In the genomic region with DNA sequence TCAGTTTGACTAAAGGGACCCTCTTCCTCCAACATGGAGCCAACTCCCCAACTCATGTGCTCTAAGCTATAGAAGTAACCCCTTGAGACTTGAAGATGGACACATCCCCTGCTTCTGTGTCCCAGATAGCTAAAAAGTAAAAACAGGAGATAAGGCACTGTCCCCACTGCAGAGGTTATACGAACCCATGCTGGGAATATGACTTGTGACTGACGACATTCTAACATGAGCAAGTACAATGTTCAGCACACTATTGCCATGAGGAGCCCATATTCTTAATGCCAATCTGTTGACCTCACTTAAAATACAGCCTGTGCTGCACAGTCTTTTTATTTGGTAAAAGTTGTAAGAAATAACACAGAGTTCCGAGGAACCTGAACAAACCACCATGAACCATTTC, we compare ENCODE assay signal across 1 cellular context.
TF ChIP-seq lines count a peak whose summit lies in the region.

No MANE protein-coding gene starts in this region.

TF ChIP-seq in K562, 482 proteins besides CTCF, POLR2A, EP300 and RAD21 (continued from another document):
- TF ChIP-seq, protein P1, sequence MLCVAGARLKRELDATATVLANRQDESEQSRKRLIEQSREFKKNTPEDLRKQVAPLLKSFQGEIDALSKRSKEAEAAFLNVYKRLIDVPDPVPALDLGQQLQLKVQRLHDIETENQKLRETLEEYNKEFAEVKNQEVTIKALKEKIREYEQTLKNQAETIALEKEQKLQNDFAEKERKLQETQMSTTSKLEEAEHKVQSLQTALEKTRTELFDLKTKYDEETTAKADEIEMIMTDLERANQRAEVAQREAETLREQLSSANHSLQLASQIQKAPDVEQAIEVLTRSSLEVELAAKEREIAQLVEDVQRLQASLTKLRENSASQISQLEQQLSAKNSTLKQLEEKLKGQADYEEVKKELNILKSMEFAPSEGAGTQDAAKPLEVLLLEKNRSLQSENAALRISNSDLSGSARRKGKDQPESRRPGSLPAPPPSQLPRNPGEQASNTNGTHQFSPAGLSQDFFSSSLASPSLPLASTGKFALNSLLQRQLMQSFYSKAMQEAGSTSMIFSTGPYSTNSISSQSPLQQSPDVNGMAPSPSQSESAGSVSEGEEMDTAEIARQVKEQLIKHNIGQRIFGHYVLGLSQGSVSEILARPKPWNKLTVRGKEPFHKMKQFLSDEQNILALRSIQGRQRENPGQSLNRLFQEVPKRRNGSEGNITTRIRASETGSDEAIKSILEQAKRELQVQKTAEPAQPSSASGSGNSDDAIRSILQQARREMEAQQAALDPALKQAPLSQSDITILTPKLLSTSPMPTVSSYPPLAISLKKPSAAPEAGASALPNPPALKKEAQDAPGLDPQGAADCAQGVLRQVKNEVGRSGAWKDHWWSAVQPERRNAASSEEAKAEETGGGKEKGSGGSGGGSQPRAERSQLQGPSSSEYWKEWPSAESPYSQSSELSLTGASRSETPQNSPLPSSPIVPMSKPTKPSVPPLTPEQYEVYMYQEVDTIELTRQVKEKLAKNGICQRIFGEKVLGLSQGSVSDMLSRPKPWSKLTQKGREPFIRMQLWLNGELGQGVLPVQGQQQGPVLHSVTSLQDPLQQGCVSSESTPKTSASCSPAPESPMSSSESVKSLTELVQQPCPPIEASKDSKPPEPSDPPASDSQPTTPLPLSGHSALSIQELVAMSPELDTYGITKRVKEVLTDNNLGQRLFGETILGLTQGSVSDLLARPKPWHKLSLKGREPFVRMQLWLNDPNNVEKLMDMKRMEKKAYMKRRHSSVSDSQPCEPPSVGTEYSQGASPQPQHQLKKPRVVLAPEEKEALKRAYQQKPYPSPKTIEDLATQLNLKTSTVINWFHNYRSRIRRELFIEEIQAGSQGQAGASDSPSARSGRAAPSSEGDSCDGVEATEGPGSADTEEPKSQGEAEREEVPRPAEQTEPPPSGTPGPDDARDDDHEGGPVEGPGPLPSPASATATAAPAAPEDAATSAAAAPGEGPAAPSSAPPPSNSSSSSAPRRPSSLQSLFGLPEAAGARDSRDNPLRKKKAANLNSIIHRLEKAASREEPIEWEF (CRISPR knock-in tag; IDR thresholded peaks at IDR 0.05): no peak
- TF ChIP-seq SMAD4 (CRISPR knock-in tag; conservative IDR thresholded peaks at IDR 0.05): 0 out of 2 replicates have a peak, but pooled peaks have one; percentile 13
- TF ChIP-seq CXXC5 (CRISPR knock-in tag; IDR thresholded peaks at IDR 0.05): 0 out of 2 replicates have a peak, but pooled peaks have one; percentile 13
- no peak for TF ChIP-seq NR4A1 (CRISPR knock-in tag; IDR thresholded peaks at IDR 0.05)
- peak; percentile 44; the same call in 1 of the 2 replicates for TF ChIP-seq NR4A1 (tag; IDR thresholded peaks at IDR 0.05)
- TF ChIP-seq TCF3 (CRISPR knock-in tag; IDR thresholded peaks at IDR 0.05): 0 out of 2 replicates have a peak, but pooled peaks have one; percentile 13
- TF ChIP-seq, protein P2, sequence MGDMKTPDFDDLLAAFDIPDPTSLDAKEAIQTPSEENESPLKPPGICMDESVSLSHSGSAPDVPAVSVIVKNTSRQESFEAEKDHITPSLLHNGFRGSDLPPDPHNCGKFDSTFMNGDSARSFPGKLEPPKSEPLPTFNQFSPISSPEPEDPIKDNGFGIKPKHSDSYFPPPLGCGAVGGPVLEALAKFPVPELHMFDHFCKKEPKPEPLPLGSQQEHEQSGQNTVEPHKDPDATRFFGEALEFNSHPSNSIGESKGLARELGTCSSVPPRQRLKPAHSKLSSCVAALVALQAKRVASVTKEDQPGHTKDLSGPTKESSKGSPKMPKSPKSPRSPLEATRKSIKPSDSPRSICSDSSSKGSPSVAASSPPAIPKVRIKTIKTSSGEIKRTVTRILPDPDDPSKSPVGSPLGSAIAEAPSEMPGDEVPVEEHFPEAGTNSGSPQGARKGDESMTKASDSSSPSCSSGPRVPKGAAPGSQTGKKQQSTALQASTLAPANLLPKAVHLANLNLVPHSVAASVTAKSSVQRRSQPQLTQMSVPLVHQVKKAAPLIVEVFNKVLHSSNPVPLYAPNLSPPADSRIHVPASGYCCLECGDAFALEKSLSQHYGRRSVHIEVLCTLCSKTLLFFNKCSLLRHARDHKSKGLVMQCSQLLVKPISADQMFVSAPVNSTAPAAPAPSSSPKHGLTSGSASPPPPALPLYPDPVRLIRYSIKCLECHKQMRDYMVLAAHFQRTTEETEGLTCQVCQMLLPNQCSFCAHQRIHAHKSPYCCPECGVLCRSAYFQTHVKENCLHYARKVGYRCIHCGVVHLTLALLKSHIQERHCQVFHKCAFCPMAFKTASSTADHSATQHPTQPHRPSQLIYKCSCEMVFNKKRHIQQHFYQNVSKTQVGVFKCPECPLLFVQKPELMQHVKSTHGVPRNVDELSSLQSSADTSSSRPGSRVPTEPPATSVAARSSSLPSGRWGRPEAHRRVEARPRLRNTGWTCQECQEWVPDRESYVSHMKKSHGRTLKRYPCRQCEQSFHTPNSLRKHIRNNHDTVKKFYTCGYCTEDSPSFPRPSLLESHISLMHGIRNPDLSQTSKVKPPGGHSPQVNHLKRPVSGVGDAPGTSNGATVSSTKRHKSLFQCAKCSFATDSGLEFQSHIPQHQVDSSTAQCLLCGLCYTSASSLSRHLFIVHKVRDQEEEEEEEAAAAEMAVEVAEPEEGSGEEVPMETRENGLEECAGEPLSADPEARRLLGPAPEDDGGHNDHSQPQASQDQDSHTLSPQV (IDR thresholded peaks at IDR 0.05): peak; percentile 57
- TF ChIP-seq, protein P3, sequence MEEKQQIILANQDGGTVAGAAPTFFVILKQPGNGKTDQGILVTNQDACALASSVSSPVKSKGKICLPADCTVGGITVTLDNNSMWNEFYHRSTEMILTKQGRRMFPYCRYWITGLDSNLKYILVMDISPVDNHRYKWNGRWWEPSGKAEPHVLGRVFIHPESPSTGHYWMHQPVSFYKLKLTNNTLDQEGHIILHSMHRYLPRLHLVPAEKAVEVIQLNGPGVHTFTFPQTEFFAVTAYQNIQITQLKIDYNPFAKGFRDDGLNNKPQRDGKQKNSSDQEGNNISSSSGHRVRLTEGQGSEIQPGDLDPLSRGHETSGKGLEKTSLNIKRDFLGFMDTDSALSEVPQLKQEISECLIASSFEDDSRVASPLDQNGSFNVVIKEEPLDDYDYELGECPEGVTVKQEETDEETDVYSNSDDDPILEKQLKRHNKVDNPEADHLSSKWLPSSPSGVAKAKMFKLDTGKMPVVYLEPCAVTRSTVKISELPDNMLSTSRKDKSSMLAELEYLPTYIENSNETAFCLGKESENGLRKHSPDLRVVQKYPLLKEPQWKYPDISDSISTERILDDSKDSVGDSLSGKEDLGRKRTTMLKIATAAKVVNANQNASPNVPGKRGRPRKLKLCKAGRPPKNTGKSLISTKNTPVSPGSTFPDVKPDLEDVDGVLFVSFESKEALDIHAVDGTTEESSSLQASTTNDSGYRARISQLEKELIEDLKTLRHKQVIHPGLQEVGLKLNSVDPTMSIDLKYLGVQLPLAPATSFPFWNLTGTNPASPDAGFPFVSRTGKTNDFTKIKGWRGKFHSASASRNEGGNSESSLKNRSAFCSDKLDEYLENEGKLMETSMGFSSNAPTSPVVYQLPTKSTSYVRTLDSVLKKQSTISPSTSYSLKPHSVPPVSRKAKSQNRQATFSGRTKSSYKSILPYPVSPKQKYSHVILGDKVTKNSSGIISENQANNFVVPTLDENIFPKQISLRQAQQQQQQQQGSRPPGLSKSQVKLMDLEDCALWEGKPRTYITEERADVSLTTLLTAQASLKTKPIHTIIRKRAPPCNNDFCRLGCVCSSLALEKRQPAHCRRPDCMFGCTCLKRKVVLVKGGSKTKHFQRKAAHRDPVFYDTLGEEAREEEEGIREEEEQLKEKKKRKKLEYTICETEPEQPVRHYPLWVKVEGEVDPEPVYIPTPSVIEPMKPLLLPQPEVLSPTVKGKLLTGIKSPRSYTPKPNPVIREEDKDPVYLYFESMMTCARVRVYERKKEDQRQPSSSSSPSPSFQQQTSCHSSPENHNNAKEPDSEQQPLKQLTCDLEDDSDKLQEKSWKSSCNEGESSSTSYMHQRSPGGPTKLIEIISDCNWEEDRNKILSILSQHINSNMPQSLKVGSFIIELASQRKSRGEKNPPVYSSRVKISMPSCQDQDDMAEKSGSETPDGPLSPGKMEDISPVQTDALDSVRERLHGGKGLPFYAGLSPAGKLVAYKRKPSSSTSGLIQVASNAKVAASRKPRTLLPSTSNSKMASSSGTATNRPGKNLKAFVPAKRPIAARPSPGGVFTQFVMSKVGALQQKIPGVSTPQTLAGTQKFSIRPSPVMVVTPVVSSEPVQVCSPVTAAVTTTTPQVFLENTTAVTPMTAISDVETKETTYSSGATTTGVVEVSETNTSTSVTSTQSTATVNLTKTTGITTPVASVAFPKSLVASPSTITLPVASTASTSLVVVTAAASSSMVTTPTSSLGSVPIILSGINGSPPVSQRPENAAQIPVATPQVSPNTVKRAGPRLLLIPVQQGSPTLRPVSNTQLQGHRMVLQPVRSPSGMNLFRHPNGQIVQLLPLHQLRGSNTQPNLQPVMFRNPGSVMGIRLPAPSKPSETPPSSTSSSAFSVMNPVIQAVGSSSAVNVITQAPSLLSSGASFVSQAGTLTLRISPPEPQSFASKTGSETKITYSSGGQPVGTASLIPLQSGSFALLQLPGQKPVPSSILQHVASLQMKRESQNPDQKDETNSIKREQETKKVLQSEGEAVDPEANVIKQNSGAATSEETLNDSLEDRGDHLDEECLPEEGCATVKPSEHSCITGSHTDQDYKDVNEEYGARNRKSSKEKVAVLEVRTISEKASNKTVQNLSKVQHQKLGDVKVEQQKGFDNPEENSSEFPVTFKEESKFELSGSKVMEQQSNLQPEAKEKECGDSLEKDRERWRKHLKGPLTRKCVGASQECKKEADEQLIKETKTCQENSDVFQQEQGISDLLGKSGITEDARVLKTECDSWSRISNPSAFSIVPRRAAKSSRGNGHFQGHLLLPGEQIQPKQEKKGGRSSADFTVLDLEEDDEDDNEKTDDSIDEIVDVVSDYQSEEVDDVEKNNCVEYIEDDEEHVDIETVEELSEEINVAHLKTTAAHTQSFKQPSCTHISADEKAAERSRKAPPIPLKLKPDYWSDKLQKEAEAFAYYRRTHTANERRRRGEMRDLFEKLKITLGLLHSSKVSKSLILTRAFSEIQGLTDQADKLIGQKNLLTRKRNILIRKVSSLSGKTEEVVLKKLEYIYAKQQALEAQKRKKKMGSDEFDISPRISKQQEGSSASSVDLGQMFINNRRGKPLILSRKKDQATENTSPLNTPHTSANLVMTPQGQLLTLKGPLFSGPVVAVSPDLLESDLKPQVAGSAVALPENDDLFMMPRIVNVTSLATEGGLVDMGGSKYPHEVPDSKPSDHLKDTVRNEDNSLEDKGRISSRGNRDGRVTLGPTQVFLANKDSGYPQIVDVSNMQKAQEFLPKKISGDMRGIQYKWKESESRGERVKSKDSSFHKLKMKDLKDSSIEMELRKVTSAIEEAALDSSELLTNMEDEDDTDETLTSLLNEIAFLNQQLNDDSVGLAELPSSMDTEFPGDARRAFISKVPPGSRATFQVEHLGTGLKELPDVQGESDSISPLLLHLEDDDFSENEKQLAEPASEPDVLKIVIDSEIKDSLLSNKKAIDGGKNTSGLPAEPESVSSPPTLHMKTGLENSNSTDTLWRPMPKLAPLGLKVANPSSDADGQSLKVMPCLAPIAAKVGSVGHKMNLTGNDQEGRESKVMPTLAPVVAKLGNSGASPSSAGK (IDR thresholded peaks at IDR 0.05): peak; percentile 54; the same call in 1 of the 2 replicates
- no peak for TF ChIP-seq JUND (IDR thresholded peaks at IDR 0.05; ENCODE audit: borderline replicate concordance, low read depth, low read length)
- peak; percentile 15; the same call in 1 of the 3 replicates for TF ChIP-seq JUND (tag; IDR thresholded peaks at IDR 0.05; ENCODE audit: borderline replicate concordance, low read depth, low read length)
- no peak for TF ChIP-seq CBX1 (IDR thresholded peaks at IDR 0.05; ENCODE audit: low read depth)
